8 cellular contexts compared by ENCODE assay signal in the genomic region with DNA sequence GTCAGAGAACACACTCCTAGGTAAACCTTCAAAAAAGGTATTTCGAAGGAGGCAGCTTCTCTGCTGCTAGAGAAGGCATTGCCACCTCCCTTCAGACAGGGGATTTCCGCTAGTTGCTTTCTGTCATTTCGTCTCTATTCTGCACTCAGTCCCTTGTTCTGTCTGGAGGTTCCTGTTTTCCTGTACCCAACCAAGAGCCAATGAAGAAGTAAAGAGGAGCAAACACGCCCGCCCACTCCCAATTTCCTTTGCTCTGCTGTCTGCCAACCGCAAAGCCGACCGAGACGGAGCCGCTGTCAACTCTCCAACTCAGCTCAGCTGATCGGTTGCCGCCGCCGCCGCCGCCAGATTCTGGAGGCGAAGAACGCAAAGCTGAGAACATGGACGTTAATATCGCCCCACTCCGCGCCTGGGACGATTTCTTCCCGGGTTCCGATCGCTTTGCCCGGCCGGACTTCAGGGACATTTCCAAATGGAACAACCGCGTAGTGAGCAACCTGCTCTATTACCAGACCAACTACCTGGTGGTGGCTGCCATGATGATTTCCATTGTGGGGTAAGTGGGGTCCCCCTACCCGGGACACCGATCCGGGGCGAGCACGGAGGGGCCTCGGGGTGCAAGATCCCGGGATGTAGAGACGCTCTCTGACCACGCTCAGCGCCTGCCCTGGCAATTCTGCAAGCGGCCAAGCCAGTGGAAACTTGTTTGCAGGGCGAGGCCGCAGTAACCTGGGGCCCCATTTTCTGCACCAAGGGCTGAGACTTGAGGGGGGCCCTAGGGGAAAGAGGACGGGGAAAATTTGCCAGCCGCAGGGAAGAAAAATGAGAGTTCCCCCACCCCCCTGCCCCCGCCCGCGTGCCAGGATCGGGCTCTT. TPM values are rescaled to one million over a fixed set of nuclear protein-coding genes. Genes with fewer than 3 reads are reported as not detected.
DNase-seq lines count a peak whose midpoint lies in the region; ATAC-seq, FAIRE-seq and TF ChIP-seq lines count a peak whose summit lies in the region.

A gene with protein sequence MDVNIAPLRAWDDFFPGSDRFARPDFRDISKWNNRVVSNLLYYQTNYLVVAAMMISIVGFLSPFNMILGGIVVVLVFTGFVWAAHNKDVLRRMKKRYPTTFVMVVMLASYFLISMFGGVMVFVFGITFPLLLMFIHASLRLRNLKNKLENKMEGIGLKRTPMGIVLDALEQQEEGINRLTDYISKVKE (plus strand): TSS at position 270 of the 875 bp plus-strand sequence. CDS start 111 bp downstream, at position 381.

- TF ChIP-seq POLR2A in GM12891 (IDR thresholded peaks at IDR 0.05; ENCODE audit: low read depth, low read length) = 0 out of 2 replicates have a peak, but pooled peaks have one; percentile 47

- FAIRE-seq in GM12891 (lab: Jason Lieb, UNC) (peak; percentile 85), urothelium cell line (lab: Jason Lieb, UNC) (no peak)

- H3K27ac ChIP-seq in psoas muscle = peak within 1 kb of the TSS; percentile 98

- H3K4me3 ChIP-seq in psoas muscle = peak within 1 kb of the TSS; percentile 90

- H3K4me1 Mint-ChIP-seq in T-helper 17 cell = peaks cover 50% of the 10 kb centered on the region

- intact Hi-C loops in left ventricle myocardium superior (cut with micrococcal nuclease) (no loop called here), psoas muscle (cut with DNase I) (loop anchor here in 1 of 2 donors (5.0 kb wide), 1 partner anchor 32 kb away; no protein-coding TSS in a partner anchor)

- H3K4me3 Mint-ChIP-seq in T-helper 17 cell = peak within 1 kb of the TSS; percentile 96

- H3K27ac Mint-ChIP-seq in T-helper 17 cell = peak within 1 kb of the TSS; percentile 97

- peaks cover 64% of the 10 kb centered on the region for H3K4me1 ChIP-seq in psoas muscle

- no peak for TF ChIP-seq CTCF in psoas muscle (IDR thresholded peaks at IDR 0.05)

- no peaks in the 10 kb centered on the region for H3K27me3 ChIP-seq in psoas muscle (ENCODE audit: insufficient read depth in 3 of 3, low read length in 2 of 3)

- H3K27me3 Mint-ChIP-seq in T-helper 17 cell = no peaks in the 10 kb centered on the region

- H3K36me3 ChIP-seq in psoas muscle (ENCODE audit: insufficient read depth in 1 of 2, low read depth in 1 of 2) = peaks cover 0 to 4% of the 10 kb centered on the region in 2 donors

- WGBS in psoas muscle, 3 donors = 1% methylated on average over 49 of the region's 49 CpGs

- no peaks in the 10 kb centered on the region for H3K9me3 ChIP-seq in T-helper 17 cell (ENCODE audit: control insufficient read depth, low read length, poor library complexity, severe bottlenecking)
- H3K9me3 ChIP-seq in psoas muscle = no peaks in the 10 kb centered on the region

- ATAC-seq in HG02763 (IDR thresholded peaks at IDR 0.05; ENCODE audit: unreplicated experiment) = peak; percentile 50
- peak; percentile 73 for ATAC-seq in T-helper 17 cell
- ATAC-seq in left ventricle myocardium superior = peak; percentile 69
- ATAC-seq in psoas muscle = peak; percentile 52 to 68 (median 60)

- DNase-seq in GM12891 (ENCODE audit: insufficient read length, low spot score) (no peak), NCI-H1694 treated with DMSO at 0.1 percent for 48 hours (lab: John Stamatoyannopoulos, UW) (peak; percentile 56), T-helper 17 cell (peak; percentile 77 to 84 (median 79)), amygdala (lab: John Stamatoyannopoulos, UW) (peak; percentile 52 to 97 (median 90)), left ventricle myocardium superior (peak; percentile 96), psoas muscle (peak; percentile 93 to 97), urothelium cell line (ENCODE audit: low spot score) (peak; percentile 81)

- H3K36me3 Mint-ChIP-seq in T-helper 17 cell (ENCODE audit: low read depth) = peaks cover 4% of the 10 kb centered on the region

TF ChIP-seq in GM12891, 5 proteins besides CTCF, POLR2A, EP300 and RAD21:
- TF ChIP-seq POU2F2 (IDR thresholded peaks at IDR 0.05; ENCODE audit: low read depth, low read length) (peak; percentile 77; the same call in 1 of the 2 replicates), PAX5 (IDR thresholded peaks at IDR 0.05; ENCODE audit: insufficient read depth, low read length, severe bottlenecking) (no peak), TAF1 (IDR thresholded peaks at IDR 0.05; ENCODE audit: low read depth, low read length) (peak; percentile 58; the same call in 1 of the 2 replicates), POLR2AphosphoS5 (IDR thresholded peaks at IDR 0.05; ENCODE audit: low read depth, low read length) (0 out of 2 replicates have a peak, but pooled peaks have one; percentile 36), SPI1 (IDR thresholded peaks at IDR 0.05; ENCODE audit: low read depth, low read length) (peak; percentile 49)

RNA-seq across cellular contexts. Expression of the gene that starts here (rescaled TPM):
- polyA plus RNA-seq in GM12891 (2012; ENCODE audit: low read depth, missing spikeins) = 59.0 TPM
- total RNA-seq in T-helper 17 cell = 100 to 1,000 TPM; 112 to 118 TPM
- total RNA-seq in left ventricle myocardium superior = 214 TPM
- total RNA-seq in psoas muscle = 100 to 1,000 TPM; 121 to 191 (median 156) TPM
- 100 to 1,000 TPM in 2 of 3 donors, 10 to 100 TPM in 1; 82.1 to 171 (median 146) TPM for polyA plus RNA-seq in psoas muscle
